In the genomic region with DNA sequence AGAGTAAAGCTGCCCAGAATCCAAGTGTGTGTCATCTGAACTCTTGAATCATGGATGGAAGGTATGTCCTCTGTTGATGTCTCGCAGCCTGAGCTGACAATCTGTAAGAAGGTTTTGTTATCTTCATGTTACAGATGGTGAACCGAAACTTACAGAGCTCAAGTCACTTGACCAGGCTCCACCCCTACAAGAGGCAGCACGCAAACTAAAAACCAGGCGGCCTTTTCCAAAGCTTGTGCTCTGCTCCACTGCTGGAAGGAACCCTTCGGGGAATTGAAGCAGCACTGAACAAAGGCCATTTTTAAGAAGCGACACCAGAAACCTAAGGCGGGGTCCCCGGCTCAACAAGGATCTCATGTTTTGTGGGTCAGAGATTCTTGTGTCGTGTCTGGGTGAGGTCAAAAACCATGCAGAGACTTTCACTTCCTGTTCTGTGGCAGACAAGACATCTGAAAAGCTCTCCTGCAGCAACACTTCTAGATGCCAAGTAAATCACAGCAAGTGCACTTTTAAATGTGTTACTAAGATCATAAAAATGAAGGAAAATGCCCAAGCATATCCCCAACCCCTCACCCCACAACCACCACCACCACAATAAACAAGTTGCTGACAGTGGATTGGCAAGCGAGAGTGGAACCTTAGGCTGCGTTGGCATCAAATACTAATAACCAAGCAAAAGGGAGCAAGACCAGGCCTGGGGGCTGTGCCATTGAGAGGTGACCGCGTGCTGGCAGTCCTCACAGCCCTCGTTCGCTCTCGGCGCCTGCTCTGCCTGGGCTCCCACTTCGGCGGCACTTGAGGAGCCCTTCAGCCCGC, we compare ENCODE assay signal across 8 cellular contexts. TPM values are rescaled to one million over a fixed set of nuclear protein-coding genes. Genes with fewer than 3 reads are reported as not detected.
DNase-seq lines count a peak whose midpoint lies in the region; ATAC-seq and TF ChIP-seq lines count a peak whose summit lies in the region.

No MANE protein-coding gene starts in this region.

- H3K27me3 ChIP-seq in A673 (replicated peaks; ENCODE audit: insufficient read depth, low read depth, low read length, poor library complexity) (no peaks in the 10 kb centered on the region), mesenchymal stem cell (ENCODE audit: control insufficient read depth in 1 of 2, insufficient read depth in 1 of 2, low read length in 2 of 2) (no peaks in the 10 kb centered on the region), hepatocyte (no peaks in the 10 kb centered on the region)

- H4K20me1 ChIP-seq in hepatocyte (ENCODE audit: insufficient read depth, poor library complexity, severe bottlenecking): no peaks in the 10 kb centered on the region

- ATAC-seq in HG03159 (IDR thresholded peaks at IDR 0.05; ENCODE audit: unreplicated experiment) (peak; percentile 83), sciatic nerve (no peak)

- no peak overlapping the region for H2BK5ac ChIP-seq in mesenchymal stem cell (ENCODE audit: low read depth, low read length, poor library complexity, severe bottlenecking)

- no peak overlapping the region for H3K23ac ChIP-seq in mesenchymal stem cell (ENCODE audit: low read length in 2 of 2)

- H3K4me3 ChIP-seq in A673 (ENCODE audit: low read depth, low read length, poor library complexity, severe bottlenecking) (no peak overlapping the region), mesenchymal stem cell (ENCODE audit: insufficient read depth in 1 of 2, low read depth in 1 of 2, low read length in 2 of 2) (no peak overlapping the region), hepatocyte (no peak overlapping the region)

- H2BK12ac ChIP-seq in mesenchymal stem cell (ENCODE audit: low read length in 2 of 2): peak overlapping the region in 1 of 2 experiments; percentile 31

- H3K79me2 ChIP-seq in hepatocyte: no peaks in the 10 kb centered on the region

- no peak overlapping the region for H3K4ac ChIP-seq in mesenchymal stem cell (ENCODE audit: low read depth in 1 of 2, low read length in 2 of 2)

- H3K14ac ChIP-seq in mesenchymal stem cell (ENCODE audit: low read length in 2 of 2): no peak overlapping the region

- TF ChIP-seq CTCF in A673 (conservative IDR thresholded peaks at IDR 0.05; ENCODE audit: low read depth, low read length) (no peak), hepatocyte (IDR thresholded peaks at IDR 0.05; ENCODE audit: poor library complexity) (no peak)

- no peak overlapping the region for H2AK5ac ChIP-seq in mesenchymal stem cell (ENCODE audit: low read length, severe bottlenecking)

- intact Hi-C loops in A673 (cut with micrococcal nuclease; ENCODE audit: unreplicated experiment): no loop called here
- intact Hi-C loops in sciatic nerve (cut with DNase I): no loop called here

- no peaks in the 10 kb centered on the region for H3K9me2 ChIP-seq in hepatocyte (replicated peaks; ENCODE audit: insufficient read depth)

- 88% methylated on average over 20 of the region's 20 CpGs for WGBS in mesenchymal stem cell
- 90% methylated on average over 20 of the region's 20 CpGs for WGBS in hepatocyte (ENCODE audit: low lambda C conversion rate, missing lambda C conversion rate)

- H3K4me2 ChIP-seq in mesenchymal stem cell (ENCODE audit: low read length, poor library complexity, severe bottlenecking): no peak overlapping the region
- no peak overlapping the region for H3K4me2 ChIP-seq in hepatocyte

- H2BK15ac ChIP-seq in mesenchymal stem cell (ENCODE audit: low read depth, poor library complexity, severe bottlenecking): no peak overlapping the region

- no peak overlapping the region for H3K9ac ChIP-seq in mesenchymal stem cell (ENCODE audit: low read length)

- H3K18ac ChIP-seq in mesenchymal stem cell (ENCODE audit: low read depth in 1 of 2, low read length in 2 of 2): peak overlapping the region in 1 of 2 experiments; percentile 3

- H2AFZ ChIP-seq in mesenchymal stem cell (ENCODE audit: low read depth, low read length) (no peak overlapping the region), hepatocyte (no peak overlapping the region)

- POLR2A ChIA-PET in A673 (lab: Charles Lee; ENCODE audit: low non-redundant PET): no interaction called here

- CTCF ChIA-PET in A673 (lab: Charles Lee): no interaction called here

- H3K27ac ChIP-seq in A673 (ENCODE audit: low read depth, low read length, poor library complexity, severe bottlenecking) (peak overlapping the region; percentile 60), mesenchymal stem cell (ENCODE audit: low read length, poor library complexity, severe bottlenecking) (no peak overlapping the region), hepatocyte (no peak overlapping the region)

- no TSS peak for BruUV-seq in A673 (replicated peaks; lab: Mats Ljungman, UMichigan)

- H3K36me3 ChIP-seq in A673 (ENCODE audit: insufficient read depth, low read length, poor library complexity, severe bottlenecking) (no peaks in the 10 kb centered on the region), mesenchymal stem cell (ENCODE audit: control insufficient read depth in 1 of 2, insufficient read depth in 2 of 2, low read depth in 1 of 2, low read length in 2 of 2) (no peaks in the 10 kb centered on the region), hepatocyte (replicated peaks; ENCODE audit: insufficient read depth, low read depth) (no peaks in the 10 kb centered on the region)

- DNase-seq in A673 (ENCODE audit: low spot score): no peak
- DNase-seq in GM19240 (ENCODE audit: insufficient read length, low spot score): peak; percentile 68
- peak; percentile 24 for DNase-seq in activated CD4-positive, alpha-beta T cell treated with anti-CD3 and anti-CD28 coated beads for 48 hours
- DNase-seq in mesenchymal stem cell: peak; percentile 22
- DNase-seq in hepatocyte (ENCODE audit: low spot score): no peak
- no peak for DNase-seq in sciatic nerve (ENCODE audit: low spot score)
- DNase-seq in DMS153 (lab: John Stamatoyannopoulos, UW): no peak

- peak overlapping the region; percentile 34 for H2BK120ac ChIP-seq in mesenchymal stem cell (ENCODE audit: low read depth, low read length)

- no peaks in the 10 kb centered on the region for H3K9me3 ChIP-seq in A673 (ENCODE audit: low read depth, low read length, poor library complexity, severe bottlenecking)
- H3K9me3 ChIP-seq in mesenchymal stem cell (ENCODE audit: control insufficient read depth, low read length): no peaks in the 10 kb centered on the region
- no peaks in the 10 kb centered on the region for H3K9me3 ChIP-seq in hepatocyte (ENCODE audit: low read depth)

- H4K91ac ChIP-seq in mesenchymal stem cell (ENCODE audit: low read length): no peak overlapping the region

- H3K79me1 ChIP-seq in mesenchymal stem cell (replicated peaks; ENCODE audit: low read length, poor library complexity, severe bottlenecking): no peaks in the 10 kb centered on the region

- peaks cover 30% of the 10 kb centered on the region for H3K4me1 ChIP-seq in A673 (ENCODE audit: insufficient read depth, low read length, poor library complexity, severe bottlenecking)
- H3K4me1 ChIP-seq in mesenchymal stem cell (ENCODE audit: control insufficient read depth, insufficient read depth, low read depth, low read length): peaks cover 7% of the 10 kb centered on the region
- H3K4me1 ChIP-seq in hepatocyte (ENCODE audit: insufficient read depth): peaks cover 10% of the 10 kb centered on the region

- peak overlapping the region; percentile 42 for H4K8ac ChIP-seq in mesenchymal stem cell (ENCODE audit: low read length)

RNA-seq across cellular contexts. Expression of a gene that starts 27.3 kb away (rescaled TPM):
- total RNA-seq in A673 (2021) (92.7 and 97.3 TPM in 2 replicates), hepatocyte (22.5 and 23.4 TPM in 2 replicates), sciatic nerve (30.1 TPM)
- polyA plus RNA-seq in mesenchymal stem cell (2013, experiment 1 of 2): 20.8 TPM
- 21.0 TPM for polyA plus RNA-seq in mesenchymal stem cell (2013, experiment 2 of 2)
- polyA plus RNA-seq in hepatocyte: 28.6 and 38.5 TPM in 2 replicates

RNA-seq across cellular contexts. Expression of a gene that starts 41.3 kb away (rescaled TPM):
- total RNA-seq in A673 (2021) (11.4 and 15.0 TPM in 2 replicates), hepatocyte (16.2 and 21.0 TPM in 2 replicates), sciatic nerve (25.9 TPM)
- polyA plus RNA-seq in mesenchymal stem cell (2013, experiment 1 of 2): 22.7 TPM
- 22.3 TPM for polyA plus RNA-seq in mesenchymal stem cell (2013, experiment 2 of 2)
- polyA plus RNA-seq in hepatocyte: 14.0 and 14.6 TPM in 2 replicates

RNA-seq across cellular contexts. Expression of a gene that starts 55.7 kb away (rescaled TPM):
- 34.8 and 37.5 TPM in 2 replicates for total RNA-seq in A673 (2021)
- polyA plus RNA-seq in mesenchymal stem cell (2013, experiment 1 of 2): 173 TPM
- polyA plus RNA-seq in mesenchymal stem cell (2013, experiment 2 of 2): 171 TPM
- 77.7 and 87.9 TPM in 2 replicates for total RNA-seq in hepatocyte
- 109 and 117 TPM in 2 replicates for polyA plus RNA-seq in hepatocyte
- total RNA-seq in sciatic nerve: 122 TPM

Comparison
In these comparisons a context has a peak if more than half of its experiments do, and no peak if none do; other contexts are left out.
1. DNase-seq: peak in GM19240 (single experiment), activated CD4-positive, alpha-beta T cell treated with anti-CD3 and anti-CD28 coated beads for 48 hours (single experiment) and mesenchymal stem cell (single experiment); none in A673 (single experiment), hepatocyte (single experiment), sciatic nerve (single experiment) and DMS153 (single experiment).